In the genomic region with DNA sequence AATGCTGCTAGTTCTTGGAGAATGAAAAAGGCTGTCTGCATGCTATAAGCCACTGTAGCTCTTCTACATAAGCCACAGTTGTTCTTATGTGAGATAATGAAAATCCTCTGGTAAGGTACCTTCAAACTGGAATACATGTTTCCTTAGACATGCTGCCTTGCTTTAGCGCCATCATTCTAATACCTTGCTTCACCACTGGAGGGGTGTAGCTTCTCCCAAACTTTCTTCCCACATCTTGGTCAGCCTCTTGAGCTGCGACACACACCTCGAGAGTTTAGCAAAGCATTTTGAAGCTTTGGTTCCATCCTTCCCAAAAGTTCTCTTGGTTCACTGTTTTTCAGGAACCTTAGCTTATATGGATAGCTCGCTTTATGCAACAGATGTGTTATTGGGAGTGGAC, we compare ENCODE assay signal across 27 cellular contexts.
A peak's percentile ranks its signal among the peaks of the same experiment; 100 is the strongest.
DNase-seq lines count a peak whose midpoint lies in the region; ATAC-seq and TF ChIP-seq lines count a peak whose summit lies in the region.
"Had no signal": no experiment of that assay in that cellular context is flagged by ENCODE, and none has a peak within 500 bp of the region (broad histone marks: within the 10 kb centered on the region; RNA-seq: fewer than 3 reads in every experiment).

No MANE protein-coding gene starts in this region.

- H3K9me2 ChIP-seq in OCI-LY7 (ENCODE audit: insufficient read depth, low read length) (no peaks in the 10 kb centered on the region), GM23248 (ENCODE audit: insufficient read depth) (no peaks in the 10 kb centered on the region)

- H3K4me3 Mint-ChIP-seq in MCF 10A (ENCODE audit: unreplicated experiment) = no peak overlapping the region
- H3K4me3 Mint-ChIP-seq in activated CD4-positive, alpha-beta memory T cell treated with anti-CD3 and anti-CD28 coated beads, Interleukin-2, amount 10 ng/mL, durations not matched to agents 7 days and 5 days = no peak overlapping the region
- H3K4me3 Mint-ChIP-seq in activated T-cell treated with anti-CD3 and anti-CD28 coated beads, Interleukin-2, amount 50 U/mL, for 24 hours = no peak overlapping the region
- H3K4me3 Mint-ChIP-seq: activated naive CD4-positive, alpha-beta T cell treated with anti-CD3 and anti-CD28 coated beads, Interleukin-2, amount 50 U/mL, for 24 hours; B cell had no signal

- POLR2A ChIA-PET in MCF 10A (lab: Yijun Ruan, JAX) = no interaction called here
- POLR2A ChIA-PET in OCI-LY7 (lab: Charles Lee) = interaction anchor here (0.6 to 0.8 kb wide), 2 partner anchors 12 to 1218 kb away, joined by 3 read pairs; no protein-coding TSS in a partner anchor
- POLR2A ChIA-PET in activated CD4-positive, alpha-beta memory T cell treated with anti-CD3 and anti-CD28 coated beads, Interleukin-2, amount 10 ng/mL, durations not matched to agents 7 days and 5 days (lab: Charles Lee) = no interaction called here

- H3K4me3 ChIP-seq in breast epithelium = no peak overlapping the region
- no peak overlapping the region for H3K4me3 ChIP-seq in OCI-LY7 (ENCODE audit: low read depth, low read length, poor library complexity, severe bottlenecking)
- H3K4me3 ChIP-seq in GM23248 = no peak overlapping the region
- H3K4me3 ChIP-seq: A549, cardiac muscle cell, esophagus muscularis mucosa, gastrocnemius medialis, lung, stomach, tibial nerve had no signal

- in situ Hi-C loops in GM23248 (cut with MboI) = no loop called here

- H3K9me3 ChIP-seq in breast epithelium = no peaks in the 10 kb centered on the region
- H3K9me3 ChIP-seq in OCI-LY7 (ENCODE audit: low read length) = no peaks in the 10 kb centered on the region
- no peaks in the 10 kb centered on the region for H3K9me3 ChIP-seq in GM23248 (ENCODE audit: low read depth)
- H3K9me3 ChIP-seq: A549, esophagus muscularis mucosa, gastrocnemius medialis, stomach, tibial nerve had no signal

- no peaks in the 10 kb centered on the region for H3K27me3 Mint-ChIP-seq in MCF 10A (ENCODE audit: insufficient read depth, unreplicated experiment)
- H3K27me3 Mint-ChIP-seq in activated CD4-positive, alpha-beta memory T cell treated with anti-CD3 and anti-CD28 coated beads, Interleukin-2, amount 10 ng/mL, durations not matched to agents 7 days and 5 days = no peaks in the 10 kb centered on the region
- peaks cover 8% of the 10 kb centered on the region for H3K27me3 Mint-ChIP-seq in activated T-cell treated with anti-CD3 and anti-CD28 coated beads, Interleukin-2, amount 50 U/mL, for 24 hours

- H3K9me3 Mint-ChIP-seq in MCF 10A (ENCODE audit: unreplicated experiment) = no peaks in the 10 kb centered on the region
- H3K9me3 Mint-ChIP-seq in activated CD4-positive, alpha-beta memory T cell treated with anti-CD3 and anti-CD28 coated beads, Interleukin-2, amount 10 ng/mL, durations not matched to agents 7 days and 5 days = no peaks in the 10 kb centered on the region
- no peaks in the 10 kb centered on the region for H3K9me3 Mint-ChIP-seq in activated T-cell treated with anti-CD3 and anti-CD28 coated beads, Interleukin-2, amount 50 U/mL, for 24 hours
- H3K9me3 Mint-ChIP-seq: activated naive CD4-positive, alpha-beta T cell treated with anti-CD3 and anti-CD28 coated beads, Interleukin-2, amount 50 U/mL, for 24 hours had no signal

- no peaks in the 10 kb centered on the region for H3F3A ChIP-seq in GM23248 (ENCODE audit: insufficient read depth)

- intact Hi-C loops in MCF 10A (cut with micrococcal nuclease) (no loop called here), breast epithelium (cut with DNase I; ENCODE audit: low total_unique reads) (no loop called here), OCI-LY7 (cut with micrococcal nuclease; ENCODE audit: unreplicated experiment) (no loop called here)

- H3K27ac Mint-ChIP-seq in MCF 10A (ENCODE audit: low read depth, unreplicated experiment) = no peak overlapping the region
- no peak overlapping the region for H3K27ac Mint-ChIP-seq in activated CD4-positive, alpha-beta memory T cell treated with anti-CD3 and anti-CD28 coated beads, Interleukin-2, amount 10 ng/mL, durations not matched to agents 7 days and 5 days
- no peak overlapping the region for H3K27ac Mint-ChIP-seq in activated T-cell treated with anti-CD3 and anti-CD28 coated beads, Interleukin-2, amount 50 U/mL, for 24 hours
- H3K27ac Mint-ChIP-seq: activated naive CD4-positive, alpha-beta T cell treated with anti-CD3 and anti-CD28 coated beads, Interleukin-2, amount 50 U/mL, for 24 hours; B cell had no signal

- no peak overlapping the region for H3K9ac ChIP-seq in GM23248

- CTCF ChIA-PET in MCF 10A (lab: Yijun Ruan, JAX) (interaction anchor here (0.7 to 1.7 kb wide), 7 partner anchors 12 to 601 kb away, joined by 3 to 6 read pairs (median 4); no protein-coding TSS in a partner anchor), OCI-LY7 (lab: Charles Lee; ENCODE audit: unreplicated experiment) (no interaction called here)
- CTCF ChIA-PET in activated CD4-positive, alpha-beta memory T cell treated with anti-CD3 and anti-CD28 coated beads, Interleukin-2, amount 10 ng/mL, durations not matched to agents 7 days and 5 days (lab: Charles Lee) = no interaction called here

- no peak for TF ChIP-seq POLR2A in breast epithelium (IDR thresholded peaks at IDR 0.05)

- H3K4me1 ChIP-seq in breast epithelium = no peaks in the 10 kb centered on the region
- no peaks in the 10 kb centered on the region for H3K4me1 ChIP-seq in OCI-LY7 (ENCODE audit: insufficient read depth, low read length, poor library complexity, severe bottlenecking)
- no peaks in the 10 kb centered on the region for H3K4me1 ChIP-seq in GM23248 (ENCODE audit: insufficient read depth)
- H3K4me1 ChIP-seq: A549, esophagus muscularis mucosa, gastrocnemius medialis, stomach had no signal

- H3K27ac ChIP-seq in breast epithelium = no peak overlapping the region
- H3K27ac ChIP-seq in OCI-LY7 (ENCODE audit: low read depth, low read length, poor library complexity, severe bottlenecking) = no peak overlapping the region
- H3K27ac ChIP-seq in GM23248 = no peak overlapping the region
- H3K27ac ChIP-seq: A549, cardiac muscle cell, esophagus muscularis mucosa, gastrocnemius medialis, stomach, WERI-Rb-1 had no signal

- H3K4me2 ChIP-seq in OCI-LY7 (ENCODE audit: low read length) (no peak overlapping the region), GM23248 (ENCODE audit: unreplicated experiment) (no peak overlapping the region)
- H3K4me2 ChIP-seq: A549 had no signal

- DNase-seq in MCF 10A (ENCODE audit: unreplicated experiment) (peak; percentile 2), breast epithelium (ENCODE audit: low spot score in 2 of 2) (no peak), OCI-LY7 (ENCODE audit: low spot score) (no peak), iPS-NIHi7 (ENCODE audit: extremely low spot score) (peak; percentile 51), GM23248 (no peak)
- no peak for DNase-seq in activated CD4-positive, alpha-beta memory T cell treated with anti-CD3 and anti-CD28 coated beads, Interleukin-2, amount 10 ng/mL, durations not matched to agents 7 days and 5 days
- DNase-seq in activated T-cell treated with anti-CD3 and anti-CD28 coated beads, Interleukin-2, amount 50 U/mL, for 24 hours = no peak
- DNase-seq: cortex of kidney, DND-41, gastrocnemius medialis, hippocampal formation, Kasumi-1, NCI-H1092 treated with DMSO at 0.1 percent for 48 hours, NCI-H345, NCI-H748 treated with DMSO at 0.1 percent for 48 hours, posterior cingulate gyrus, stomach, WERI-Rb-1 had no signal

- no peaks in the 10 kb centered on the region for H3K4me1 Mint-ChIP-seq in MCF 10A (ENCODE audit: insufficient read depth, unreplicated experiment)
- H3K4me1 Mint-ChIP-seq in activated CD4-positive, alpha-beta memory T cell treated with anti-CD3 and anti-CD28 coated beads, Interleukin-2, amount 10 ng/mL, durations not matched to agents 7 days and 5 days = no peaks in the 10 kb centered on the region
- no peaks in the 10 kb centered on the region for H3K4me1 Mint-ChIP-seq in activated T-cell treated with anti-CD3 and anti-CD28 coated beads, Interleukin-2, amount 50 U/mL, for 24 hours (ENCODE audit: low read depth)
- H3K4me1 Mint-ChIP-seq: activated naive CD4-positive, alpha-beta T cell treated with anti-CD3 and anti-CD28 coated beads, Interleukin-2, amount 50 U/mL, for 24 hours; B cell had no signal

- no TSS peak for BruUV-seq in MCF 10A (replicated peaks; lab: Mats Ljungman, UMichigan)
- BruUV-seq in OCI-LY7 (replicated peaks; lab: Mats Ljungman, UMichigan) = no TSS peak

- H4K20me1 ChIP-seq in OCI-LY7 (ENCODE audit: insufficient read depth, low read length) (no peaks in the 10 kb centered on the region), GM23248 (ENCODE audit: insufficient read depth) (no peaks in the 10 kb centered on the region)

- H2AFZ ChIP-seq in OCI-LY7 (ENCODE audit: low read length) (no peak overlapping the region), GM23248 (no peak overlapping the region)

- ATAC-seq in GM21526 (IDR thresholded peaks at IDR 0.05; ENCODE audit: low FRiP score, unreplicated experiment) = no peak
- ATAC-seq: gastrocnemius medialis, Right ventricle myocardium inferior had no signal

- H3K79me2 ChIP-seq in OCI-LY7 (ENCODE audit: insufficient read depth, low read depth, low read length) (no peaks in the 10 kb centered on the region), GM23248 (ENCODE audit: insufficient read depth) (no peaks in the 10 kb centered on the region)

- TF ChIP-seq CTCF in MCF 10A (IDR thresholded peaks at IDR 0.05; ENCODE audit: unreplicated experiment) (peak; percentile 8), breast epithelium (IDR thresholded peaks at IDR 0.05) (no peak), OCI-LY7 (conservative IDR thresholded peaks at IDR 0.05; ENCODE audit: low read length) (0 out of 2 replicates have a peak, but pooled peaks have one; percentile 1)

- no peaks in the 10 kb centered on the region for H3K36me3 Mint-ChIP-seq in MCF 10A (ENCODE audit: insufficient read depth, unreplicated experiment)
- H3K36me3 Mint-ChIP-seq in activated CD4-positive, alpha-beta memory T cell treated with anti-CD3 and anti-CD28 coated beads, Interleukin-2, amount 10 ng/mL, durations not matched to agents 7 days and 5 days (ENCODE audit: low read depth) = no peaks in the 10 kb centered on the region
- H3K36me3 Mint-ChIP-seq in activated T-cell treated with anti-CD3 and anti-CD28 coated beads, Interleukin-2, amount 50 U/mL, for 24 hours (ENCODE audit: low read depth) = no peaks in the 10 kb centered on the region
- H3K36me3 Mint-ChIP-seq: activated naive CD4-positive, alpha-beta T cell treated with anti-CD3 and anti-CD28 coated beads, Interleukin-2, amount 50 U/mL, for 24 hours had no signal

- no peaks in the 10 kb centered on the region for H3K36me3 ChIP-seq in breast epithelium
- no peaks in the 10 kb centered on the region for H3K36me3 ChIP-seq in OCI-LY7 (ENCODE audit: insufficient read depth, low read length)
- no peaks in the 10 kb centered on the region for H3K36me3 ChIP-seq in GM23248 (ENCODE audit: low read depth)
- H3K36me3 ChIP-seq: cardiac muscle cell, esophagus muscularis mucosa, gastrocnemius medialis, stomach, tibial nerve, WERI-Rb-1 had no signal

- H3K27me3 ChIP-seq in breast epithelium (no peaks in the 10 kb centered on the region), GM23248 (replicated peaks; ENCODE audit: insufficient read depth) (no peaks in the 10 kb centered on the region)
- H3K27me3 ChIP-seq: cardiac muscle cell, gastrocnemius medialis, stomach, tibial nerve had no signal

- 39 to 48% methylated on average over 4 of the region's 4 CpGs for WGBS in GM23248 (ENCODE audit: low coverage in 1 of 2, low lambda C conversion rate in 2 of 2, missing lambda C conversion rate in 2 of 2), 2 experiments

Comparison
In these comparisons a context has a peak if more than half of its experiments do, and no peak if none do; other contexts are left out.
1. DNase-seq: peak in MCF 10A (single experiment) and iPS-NIHi7 (single experiment); none in breast epithelium (0 of 2), OCI-LY7 (single experiment), activated CD4-positive, alpha-beta memory T cell treated with anti-CD3 and anti-CD28 coated beads, Interleukin-2, amount 10 ng/mL, durations not matched to agents 7 days and 5 days (single experiment), activated T-cell treated with anti-CD3 and anti-CD28 coated beads, Interleukin-2, amount 50 U/mL, for 24 hours (single experiment) and GM23248 (single experiment).
2. CTCF ChIP-seq: peak in MCF 10A (single experiment) and OCI-LY7 (single experiment); none in breast epithelium (0 of 3).